Comparison of ENCODE assay signal across 2 cellular contexts in the genomic region with DNA sequence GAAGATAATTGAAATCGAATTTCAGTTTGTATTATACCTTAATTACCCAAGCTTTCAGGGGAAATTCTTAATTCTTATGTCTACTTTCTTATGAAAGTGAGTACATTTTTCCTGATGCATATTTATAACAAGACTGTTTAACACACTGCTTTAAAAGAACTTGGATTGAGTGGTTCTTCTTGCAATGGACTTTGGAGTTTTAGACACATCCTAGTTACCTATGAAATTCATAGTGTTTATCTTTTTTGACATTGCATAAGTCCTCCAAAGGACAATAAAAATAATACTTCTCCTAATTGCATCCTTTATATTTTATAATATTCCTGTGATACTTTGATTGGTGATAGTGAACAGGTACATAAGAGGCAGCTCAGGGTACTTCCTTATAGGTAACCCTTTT.
TF ChIP-seq lines count a peak whose summit lies in the region.

No MANE protein-coding gene starts in this region.

TF ChIP-seq in liver, 16 proteins besides CTCF, POLR2A, EP300 and RAD21 (continued from another document):
- TF ChIP-seq, protein P1, sequence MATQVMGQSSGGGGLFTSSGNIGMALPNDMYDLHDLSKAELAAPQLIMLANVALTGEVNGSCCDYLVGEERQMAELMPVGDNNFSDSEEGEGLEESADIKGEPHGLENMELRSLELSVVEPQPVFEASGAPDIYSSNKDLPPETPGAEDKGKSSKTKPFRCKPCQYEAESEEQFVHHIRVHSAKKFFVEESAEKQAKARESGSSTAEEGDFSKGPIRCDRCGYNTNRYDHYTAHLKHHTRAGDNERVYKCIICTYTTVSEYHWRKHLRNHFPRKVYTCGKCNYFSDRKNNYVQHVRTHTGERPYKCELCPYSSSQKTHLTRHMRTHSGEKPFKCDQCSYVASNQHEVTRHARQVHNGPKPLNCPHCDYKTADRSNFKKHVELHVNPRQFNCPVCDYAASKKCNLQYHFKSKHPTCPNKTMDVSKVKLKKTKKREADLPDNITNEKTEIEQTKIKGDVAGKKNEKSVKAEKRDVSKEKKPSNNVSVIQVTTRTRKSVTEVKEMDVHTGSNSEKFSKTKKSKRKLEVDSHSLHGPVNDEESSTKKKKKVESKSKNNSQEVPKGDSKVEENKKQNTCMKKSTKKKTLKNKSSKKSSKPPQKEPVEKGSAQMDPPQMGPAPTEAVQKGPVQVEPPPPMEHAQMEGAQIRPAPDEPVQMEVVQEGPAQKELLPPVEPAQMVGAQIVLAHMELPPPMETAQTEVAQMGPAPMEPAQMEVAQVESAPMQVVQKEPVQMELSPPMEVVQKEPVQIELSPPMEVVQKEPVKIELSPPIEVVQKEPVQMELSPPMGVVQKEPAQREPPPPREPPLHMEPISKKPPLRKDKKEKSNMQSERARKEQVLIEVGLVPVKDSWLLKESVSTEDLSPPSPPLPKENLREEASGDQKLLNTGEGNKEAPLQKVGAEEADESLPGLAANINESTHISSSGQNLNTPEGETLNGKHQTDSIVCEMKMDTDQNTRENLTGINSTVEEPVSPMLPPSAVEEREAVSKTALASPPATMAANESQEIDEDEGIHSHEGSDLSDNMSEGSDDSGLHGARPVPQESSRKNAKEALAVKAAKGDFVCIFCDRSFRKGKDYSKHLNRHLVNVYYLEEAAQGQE (IDR thresholded peaks at IDR 0.05): no peak
- TF ChIP-seq ATF3 (IDR thresholded peaks at IDR 0.05): no peak
- no peak for TF ChIP-seq GABPA (IDR thresholded peaks at IDR 0.05 in 1 of 2, conservative IDR thresholded peaks at IDR 0.05 in 1 of 2)

TF ChIP-seq in HepG2, 621 proteins besides CTCF, POLR2A, EP300 and RAD21:
- TF ChIP-seq ZNF318 (CRISPR knock-in tag; IDR thresholded peaks at IDR 0.05) (no peak), ZSCAN12 (CRISPR knock-in tag; IDR thresholded peaks at IDR 0.05) (no peak), THYN1 (CRISPR knock-in tag; IDR thresholded peaks at IDR 0.05; ENCODE audit: borderline replicate concordance, low read depth) (no peak), MEIS2 (CRISPR knock-in tag; IDR thresholded peaks at IDR 0.05) (no peak), ZNF383 (CRISPR knock-in tag; IDR thresholded peaks at IDR 0.05; ENCODE audit: borderline replicate concordance) (no peak), KDM2A (CRISPR knock-in tag; IDR thresholded peaks at IDR 0.05; ENCODE audit: borderline replicate concordance, low read depth) (no peak), ZNF605 (CRISPR knock-in tag; IDR thresholded peaks at IDR 0.05) (no peak), ZNF180 (CRISPR knock-in tag; IDR thresholded peaks at IDR 0.05; ENCODE audit: borderline replicate concordance, low read depth) (no peak), ZC3H4 (CRISPR knock-in tag; IDR thresholded peaks at IDR 0.05; ENCODE audit: borderline replicate concordance) (no peak), ZNF691 (CRISPR knock-in tag; IDR thresholded peaks at IDR 0.05; ENCODE audit: borderline replicate concordance, low read depth) (no peak), EZH2 (conservative IDR thresholded peaks at IDR 0.05; ENCODE audit: low read depth, low read length) (no peak), ZNF598 (CRISPR knock-in tag; IDR thresholded peaks at IDR 0.05; ENCODE audit: borderline replicate concordance) (no peak), PRMT3 (CRISPR knock-in tag; IDR thresholded peaks at IDR 0.05; ENCODE audit: borderline replicate concordance, low read depth) (no peak), SAP130 (CRISPR knock-in tag; IDR thresholded peaks at IDR 0.05; ENCODE audit: low read depth) (no peak), ZNF30 (CRISPR knock-in tag; IDR thresholded peaks at IDR 0.05) (no peak), EEA1 (CRISPR knock-in tag; IDR thresholded peaks at IDR 0.05; ENCODE audit: borderline replicate concordance) (no peak)
TF ChIP-seq in HepG2: peak in this region for 0.
